13 cellular contexts compared by ENCODE assay signal in genomic region chr16:10829365-10830098, GRCh38. TPM values are rescaled to one million over a fixed set of nuclear protein-coding genes. Genes with fewer than 3 reads are reported as not detected.
DNase-seq lines count a peak whose midpoint lies in the region; ATAC-seq and TF ChIP-seq lines count a peak whose summit lies in the region.
"Not testable (repeated sequence)": the region's sequence is repeated elsewhere in the genome, so short reads cannot be mapped to it uniquely, and the experiment has no call there.
"Had no signal": no experiment of that assay in that cellular context is flagged by ENCODE, and none has a peak within 500 bp of the region (broad histone marks: within the 10 kb centered on the region; RNA-seq: fewer than 3 reads in every experiment).

No MANE protein-coding gene starts in this region.

- not testable (repeated sequence) for H3K14ac ChIP-seq in mesenchymal stem cell (ENCODE audit: low read length in 2 of 2)

- WGBS in heart right ventricle, 2 donors = 27 to 29% methylated on average over 18 of the region's 18 CpGs
- WGBS in mesenchymal stem cell = 88% methylated on average over 15 of the region's 18 CpGs
- 37% methylated on average over 18 of the region's 18 CpGs for WGBS in prostate gland
- 37 to 49% (median 43%) methylated on average over 18 of the region's 18 CpGs for WGBS in stomach, 5 donors

- DNase-seq in GM23338 (ENCODE audit: low spot score); ascending aorta (ENCODE audit: low spot score in 2 of 2); heart right ventricle; mesenchymal stem cell; prostate gland (ENCODE audit: low spot score); stomach: not testable (repeated sequence)
- DNase-seq in upper lobe of right lung = peak; percentile 34

- not testable (repeated sequence) for H3K27me3 Mint-ChIP-seq in GM23338 (ENCODE audit: insufficient read depth, low read depth, poor library complexity)

- H4K91ac ChIP-seq in mesenchymal stem cell (ENCODE audit: low read length) = not testable (repeated sequence)

- H3K9me2 ChIP-seq in GM23338 (ENCODE audit: insufficient read depth) = not testable (repeated sequence)

- H3K4me3 ChIP-seq in GM23338, prostate gland, stomach: not testable (repeated sequence)
- H3K4me3 ChIP-seq in ascending aorta (peak overlapping the region in 1 of 2 donors; percentile 30), duodenal mucosa (ENCODE audit: low read depth in 1 of 2, low read length in 2 of 2) (peak overlapping the region in 1 of 2 donors; percentile 59), heart right ventricle (peak overlapping the region in 4 of 10 donors; percentile 1 to 14 (median 4)), mesenchymal stem cell (ENCODE audit: insufficient read depth in 1 of 2, low read depth in 1 of 2, low read length in 2 of 2) (peak overlapping the region in 1 of 2 experiments; percentile 65), upper lobe of right lung (peak overlapping the region; percentile 17)

- H3K4me3 Mint-ChIP-seq in GM23338 = not testable (repeated sequence)

- H2BK15ac ChIP-seq in mesenchymal stem cell (ENCODE audit: low read depth, poor library complexity, severe bottlenecking) = not testable (repeated sequence)

- H3K4me1 Mint-ChIP-seq in GM23338 = not testable (repeated sequence)

- not testable (repeated sequence) for ATAC-seq in GM23338, heart right ventricle, upper lobe of right lung

- not testable (repeated sequence) for H3K79me2 ChIP-seq in GM23338 (replicated peaks; ENCODE audit: insufficient read depth)

- not testable (repeated sequence) for H3K4me1 ChIP-seq in GM23338 (ENCODE audit: insufficient read depth); mesenchymal stem cell (ENCODE audit: control insufficient read depth, insufficient read depth, low read depth, low read length)
- H3K4me1 ChIP-seq in ascending aorta = peaks cover 10 to 25% of the 10 kb centered on the region in 2 donors
- peaks cover 32 to 35% of the 10 kb centered on the region in 2 donors for H3K4me1 ChIP-seq in duodenal mucosa (ENCODE audit: control insufficient read depth in 1 of 2, insufficient read depth in 2 of 2, low read length in 2 of 2)
- peaks cover 18 to 53% (median 39%) of the 10 kb centered on the region in 9 donors for H3K4me1 ChIP-seq in heart right ventricle
- peaks cover 17% of the 10 kb centered on the region for H3K4me1 ChIP-seq in prostate gland (replicated peaks)
- peaks cover 31 to 52% (median 46%) of the 10 kb centered on the region in 4 donors for H3K4me1 ChIP-seq in stomach
- H3K4me1 ChIP-seq in upper lobe of right lung = peaks cover 34% of the 10 kb centered on the region

- not testable (repeated sequence) for TF ChIP-seq EP300 in stomach (IDR thresholded peaks at IDR 0.05)

- H3K9me3 Mint-ChIP-seq in GM23338 = not testable (repeated sequence)

- not testable (repeated sequence) for H3K36me3 Mint-ChIP-seq in GM23338 (ENCODE audit: low read depth)

- intact Hi-C loops in ascending aorta (cut with DNase I) (loop anchor here (1.0 to 5.0 kb wide), 7 partner anchors 73 to 668 kb away; partner anchors contain the start of gene EMP2), heart right ventricle (cut with DNase I) (loop anchor here in 8 of 10 donors (2.0 to 10.0 kb wide), 12 partner anchors 38 to 113 kb away; partner anchors contain the start of genes NUBP1 (in 2 of the 8), CIITA (in 1 of the 8), CLEC16A (in 1 of the 8) and DEXI (in 1 of the 8)), prostate gland (cut with DNase I) (loop anchor here (5.0 kb wide), 2 partner anchors 48 to 87 kb away; partner anchors contain the start of genes CIITA and NUBP1)
- intact Hi-C loops in stomach (cut with DNase I; ENCODE audit: low total_unique reads); upper lobe of right lung (cut with DNase I): not testable (repeated sequence)

- H2BK120ac ChIP-seq in mesenchymal stem cell (ENCODE audit: low read depth, low read length) = not testable (repeated sequence)

- H2BK12ac ChIP-seq in mesenchymal stem cell (ENCODE audit: low read length in 2 of 2) = not testable (repeated sequence)

- not testable (repeated sequence) for H2AK5ac ChIP-seq in mesenchymal stem cell (ENCODE audit: low read length, severe bottlenecking)

- not testable (repeated sequence) for H4K20me1 ChIP-seq in GM23338 (replicated peaks; ENCODE audit: insufficient read depth)

- H3K4ac ChIP-seq in mesenchymal stem cell (ENCODE audit: low read depth in 1 of 2, low read length in 2 of 2) = not testable (repeated sequence)

- H3K18ac ChIP-seq in mesenchymal stem cell (ENCODE audit: low read depth in 1 of 2, low read length in 2 of 2) = not testable (repeated sequence)

- H3K27ac ChIP-seq in GM23338 (ENCODE audit: low read depth); mesenchymal stem cell (ENCODE audit: low read length, poor library complexity, severe bottlenecking): not testable (repeated sequence)
- H3K27ac ChIP-seq in ascending aorta (peak overlapping the region; percentile 93 to 99), duodenal mucosa (ENCODE audit: low read depth, low read length) (peak overlapping the region; percentile 80), heart right ventricle (peak overlapping the region; percentile 93 to 100 (median 95)), prostate gland (peak overlapping the region; percentile 82 to 85), stomach (peak overlapping the region; percentile 81 to 95 (median 89)), upper lobe of right lung (peak overlapping the region; percentile 88)

- H2BK5ac ChIP-seq in mesenchymal stem cell (ENCODE audit: low read depth, low read length, poor library complexity, severe bottlenecking) = not testable (repeated sequence)

- not testable (repeated sequence) for TF ChIP-seq POLR2A in prostate gland (IDR thresholded peaks at IDR 0.05); stomach (IDR thresholded peaks at IDR 0.05)

- H3K36me3 ChIP-seq in GM23338 (ENCODE audit: insufficient read depth); ascending aorta; duodenal mucosa (ENCODE audit: control insufficient read depth in 1 of 2, insufficient read depth in 2 of 2, low read length in 2 of 2); heart right ventricle; mesenchymal stem cell (ENCODE audit: control insufficient read depth in 1 of 2, insufficient read depth in 2 of 2, low read depth in 1 of 2, low read length in 2 of 2); prostate gland; stomach; upper lobe of right lung: not testable (repeated sequence)

- not testable (repeated sequence) for TF ChIP-seq CTCF in GM23338 (conservative IDR thresholded peaks at IDR 0.05; ENCODE audit: low read depth in 2 of 2); ascending aorta (IDR thresholded peaks at IDR 0.05); heart right ventricle (IDR thresholded peaks at IDR 0.05); prostate gland (IDR thresholded peaks at IDR 0.05); stomach (IDR thresholded peaks at IDR 0.05); upper lobe of right lung (IDR thresholded peaks at IDR 0.05)

- H3K23ac ChIP-seq in mesenchymal stem cell (ENCODE audit: low read length in 2 of 2) = not testable (repeated sequence)

- H3F3A ChIP-seq in GM23338 (replicated peaks; ENCODE audit: low read depth) = not testable (repeated sequence)

- not testable (repeated sequence) for H3K4me2 ChIP-seq in GM23338; mesenchymal stem cell (ENCODE audit: low read length, poor library complexity, severe bottlenecking)

- not testable (repeated sequence) for H3K27me3 ChIP-seq in GM23338 (ENCODE audit: insufficient read depth); ascending aorta; duodenal mucosa (ENCODE audit: control insufficient read depth in 1 of 2, insufficient read depth in 2 of 2, low read length in 2 of 2); heart right ventricle; prostate gland (replicated peaks; ENCODE audit: insufficient read depth); stomach; upper lobe of right lung
- peaks cover 0 to 20% of the 10 kb centered on the region in 2 experiments for H3K27me3 ChIP-seq in mesenchymal stem cell (ENCODE audit: control insufficient read depth in 1 of 2, insufficient read depth in 1 of 2, low read length in 2 of 2)

- not testable (repeated sequence) for H3K9me3 ChIP-seq in ascending aorta; duodenal mucosa (ENCODE audit: control insufficient read depth in 1 of 2, low read length in 2 of 2); heart right ventricle; mesenchymal stem cell (ENCODE audit: control insufficient read depth, low read length); prostate gland; stomach; upper lobe of right lung

- H3K79me1 ChIP-seq in mesenchymal stem cell (replicated peaks; ENCODE audit: low read length, poor library complexity, severe bottlenecking) = not testable (repeated sequence)

- H2AFZ ChIP-seq in GM23338 = peak overlapping the region; percentile 91; the same call in 1 of the 2 replicates
- H2AFZ ChIP-seq in mesenchymal stem cell (ENCODE audit: low read depth, low read length) = not testable (repeated sequence)

- not testable (repeated sequence) for H4K8ac ChIP-seq in mesenchymal stem cell (ENCODE audit: low read length)

- H3K9ac ChIP-seq in duodenal mucosa (ENCODE audit: low read depth in 1 of 2, low read length in 2 of 2) (peak overlapping the region in 1 of 2 donors; percentile 44), mesenchymal stem cell (ENCODE audit: low read length) (peak overlapping the region; percentile 92)

- not testable (repeated sequence) for H3K27ac Mint-ChIP-seq in GM23338

RNA-seq across cellular contexts. Expression of gene TVP23A, which starts 10.9 kb away (rescaled TPM):
- total RNA-seq in GM23338 (2014; rRNA removed; shearing (Covaris generic)) = 1.6 and 4.5 TPM in 2 replicates
- 2.8 and 3.3 TPM in 2 replicates for polyA plus RNA-seq in GM23338 (2016; fragmentation: Nextera tagmentation; extraction: Ambion mirVana)
- total RNA-seq in ascending aorta = not detected
- total RNA-seq in heart right ventricle = under 1 TPM in 5 of 10 donors, not detected in 5; 0.13 to 0.44 (median 0.23) TPM
- under 1 TPM; 0.04 to 0.15 TPM for polyA plus RNA-seq in heart right ventricle
- polyA plus RNA-seq in mesenchymal stem cell (2013, experiment 1 of 2) = not detected
- not detected for polyA plus RNA-seq in mesenchymal stem cell (2013, experiment 2 of 2)
- 1 to 10 TPM in 1 of 2 donors, under 1 TPM in 1; 0.27 to 5.8 TPM for total RNA-seq in prostate gland
- 1 to 10 TPM in 1 of 5 donors, not detected in 4; 4.4 TPM for total RNA-seq in stomach
- polyA plus RNA-seq in stomach = under 1 TPM; 0.15 to 0.37 (median 0.31) TPM
- 0.69 TPM for total RNA-seq in upper lobe of right lung
- total RNA-seq: activated CD4-positive, alpha-beta memory T cell treated with anti-CD3 and anti-CD28 coated beads, Interleukin-2, amount 10 ng/mL, durations not matched to agents 7 days and 5 days; activated naive CD8-positive, alpha-beta T cell treated with anti-CD3 and anti-CD28 coated beads, Interleukin-2, amount 10 ng/mL, durations not matched to agents 7 days and 5 days; CD4-positive, alpha-beta T cell; dermis microvascular lymphatic vessel endothelial cell; epithelial cell of proximal tubule had no signal

RNA-seq across cellular contexts. Expression of gene CIITA, which starts 47.5 kb away (rescaled TPM):
- total RNA-seq in GM23338 (2014; rRNA removed; shearing (Covaris generic)) = 0.10 TPM in 1 of 2 replicates, not detected in the other
- 0.57 and 1.2 TPM in 2 replicates for polyA plus RNA-seq in GM23338 (2016; fragmentation: Nextera tagmentation; extraction: Ambion mirVana)
- total RNA-seq in ascending aorta = 19.4 TPM
- 10 to 100 TPM in 3 of 10 donors, 1 to 10 TPM in 7; 5.1 to 50.8 (median 8.7) TPM for total RNA-seq in heart right ventricle
- polyA plus RNA-seq in heart right ventricle = 10 to 100 TPM in 1 of 2 donors, 1 to 10 TPM in 1; 2.1 to 25.3 TPM
- polyA plus RNA-seq in mesenchymal stem cell (2013, experiment 1 of 2) = not detected
- polyA plus RNA-seq in mesenchymal stem cell (2013, experiment 2 of 2) = 0.01 TPM
- total RNA-seq in prostate gland = 10 to 100 TPM; 11.7 to 16.0 TPM
- 10 to 100 TPM in 3 of 5 donors, 1 to 10 TPM in 1, under 1 TPM in 1; under 0.01 to 67.1 (median 21.2) TPM for total RNA-seq in stomach
- 10 to 100 TPM in 1 of 3 donors, 1 to 10 TPM in 2; 3.2 to 18.4 (median 4.3) TPM for polyA plus RNA-seq in stomach
- 78.9 TPM for total RNA-seq in upper lobe of right lung
- total RNA-seq: epithelial cell of proximal tubule had no signal
